ENCODE assay signal across 1 cellular context in the genomic region with DNA sequence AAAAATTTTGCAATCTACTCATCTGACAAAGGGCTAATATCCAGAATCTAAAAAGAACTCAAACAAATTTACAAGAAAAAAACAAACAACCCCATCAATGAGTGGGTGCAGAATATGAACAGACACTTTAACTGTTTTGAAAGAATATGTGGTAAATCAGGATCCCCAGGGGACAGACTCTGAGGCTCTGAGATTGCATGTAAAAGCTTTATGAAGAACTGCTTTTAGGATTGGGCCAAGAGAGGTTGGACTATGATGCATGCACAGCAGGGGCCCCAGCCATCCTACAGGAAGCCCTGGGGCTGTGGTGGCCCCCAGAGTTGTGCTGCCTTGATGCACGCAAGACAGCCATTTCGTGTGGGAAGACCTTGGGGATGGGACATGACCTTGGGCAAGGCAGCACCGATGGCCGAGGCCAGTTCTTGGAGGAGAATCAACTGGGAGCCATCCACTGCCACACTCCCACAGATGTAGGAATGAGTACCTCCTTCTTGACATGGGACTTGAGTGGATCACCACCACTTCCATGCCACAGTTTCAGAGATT.
TF ChIP-seq lines count a peak whose summit lies in the region.

No MANE protein-coding gene starts in this region.

TF ChIP-seq in H1, 55 proteins besides CTCF, POLR2A, EP300 and RAD21 (continued from another document):
- TF ChIP-seq MAX (IDR thresholded peaks at IDR 0.05) (no peak), RBBP5 (IDR thresholded peaks at IDR 0.05; ENCODE audit: borderline replicate concordance, low read depth, low read length) (no peak), JUN (IDR thresholded peaks at IDR 0.05; ENCODE audit: low read depth, low read length) (no peak), SIRT6 (IDR thresholded peaks at IDR 0.05; ENCODE audit: low read length) (no peak), KDM5A (IDR thresholded peaks at IDR 0.05; ENCODE audit: low read length) (no peak), JUND (IDR thresholded peaks at IDR 0.05; ENCODE audit: low read length) (no peak), BRCA1 (IDR thresholded peaks at IDR 0.05; ENCODE audit: low read depth, low read length) (no peak), KDM1A (IDR thresholded peaks at IDR 0.05; ENCODE audit: borderline replicate concordance, low read length) (no peak)
